Comparison of ENCODE assay signal across 11 cellular contexts in the genomic region with DNA sequence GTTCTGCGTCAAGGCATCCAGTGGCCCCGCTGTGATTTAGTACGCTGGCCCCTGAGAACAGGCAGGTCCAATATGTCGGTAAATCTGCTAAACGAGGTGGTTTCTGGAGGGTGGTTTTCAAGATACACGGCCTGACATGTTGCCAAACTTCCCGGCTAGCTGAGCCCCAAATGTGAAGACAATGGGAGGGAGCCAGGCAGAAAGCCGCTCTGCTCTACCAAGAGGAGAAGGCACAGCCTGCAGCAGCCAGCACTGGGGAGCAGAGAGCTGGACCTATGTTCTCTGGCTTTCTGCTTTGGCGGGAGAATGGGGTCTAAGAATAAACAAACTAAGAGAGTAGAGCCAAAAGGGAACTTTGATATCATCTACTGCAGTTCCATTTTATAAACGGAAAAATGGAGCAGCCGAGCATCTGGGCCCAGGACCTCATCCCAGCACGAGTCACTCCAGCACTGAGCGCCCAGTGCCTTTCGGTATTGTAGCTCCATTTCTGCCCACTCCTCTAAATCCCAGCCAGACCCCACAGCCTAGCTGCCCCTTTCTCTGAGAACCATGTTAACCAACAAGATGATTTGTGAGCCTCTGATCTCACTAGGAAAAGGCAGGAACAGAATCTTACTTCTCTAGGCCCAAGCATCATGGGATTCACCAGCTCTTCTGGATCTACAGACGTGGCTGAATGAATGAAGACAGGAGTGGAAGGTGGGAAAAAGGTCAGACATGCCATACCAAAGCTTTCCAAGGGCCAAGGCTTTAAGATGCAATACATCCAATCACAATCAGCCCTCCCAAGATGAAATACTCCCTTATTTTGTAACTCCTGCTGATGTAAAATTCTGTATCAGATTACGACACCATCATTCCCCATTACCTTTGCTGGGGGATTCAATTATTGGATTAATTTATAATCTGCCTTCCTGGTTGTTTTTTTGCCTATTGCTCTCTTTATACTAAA.
DNase-seq lines count a peak whose midpoint lies in the region; ATAC-seq and TF ChIP-seq lines count a peak whose summit lies in the region.
"Had no signal": no experiment of that assay in that cellular context is flagged by ENCODE, and none has a peak within 500 bp of the region (broad histone marks: within the 10 kb centered on the region; RNA-seq: fewer than 3 reads in every experiment).

No MANE protein-coding gene starts in this region.

- no peak overlapping the region for H3K4me3 Mint-ChIP-seq in neural progenitor cell
- H3K4me3 Mint-ChIP-seq: T-helper 1 cell treated with Interleukin-12 subunit alpha and Interleukin-12 subunit beta and Interleukin-4 antibody, amounts not matched to agents 30 μg/mL and 1 μg/mL, for 36 hours had no signal

- H3K9me3 Mint-ChIP-seq in neural progenitor cell, result no peaks in the 10 kb centered on the region
- H3K9me3 Mint-ChIP-seq: T-helper 1 cell treated with Interleukin-12 subunit alpha and Interleukin-12 subunit beta and Interleukin-4 antibody, amounts not matched to agents 30 μg/mL and 1 μg/mL, for 36 hours had no signal

- peaks cover 2% of the 10 kb centered on the region for H3K27me3 Mint-ChIP-seq in neural progenitor cell (ENCODE audit: insufficient read depth, low read depth)

- H3K9ac ChIP-seq in adipocyte (ENCODE audit: low read length) (peak overlapping the region; percentile 36), neural progenitor cell (no peak overlapping the region)

- intact Hi-C loops in heart left ventricle (cut with DNase I), result loop anchor here in 3 of 10 donors (5.0 kb wide), 3 partner anchors 62 to 162 kb away; no protein-coding TSS in a partner anchor

- H3K4me1 Mint-ChIP-seq in neural progenitor cell, result peaks cover 94% of the 10 kb centered on the region

- peak; percentile 28 to 35 (median 31) for ATAC-seq in heart left ventricle

- WGBS in heart left ventricle, 4 donors, result 46 to 53% (median 50%) methylated on average over 16 of the region's 16 CpGs

- no peak for DNase-seq in adipocyte (ENCODE audit: low read depth)
- peak in 1 of 5 donors; percentile 29 for DNase-seq in heart left ventricle
- no peak for DNase-seq in neural progenitor cell (ENCODE audit: low spot score)
- no peak for DNase-seq in islet precursor cell
- DNase-seq in cerebellar nuclear complex (lab: John Stamatoyannopoulos, UW), result no peak
- no peak for DNase-seq in NCI-H1417 treated with DMSO at 0.1 percent for 48 hours (lab: John Stamatoyannopoulos, UW)
- no peak for DNase-seq in DMS 273 treated with DMSO at 0.1 percent for 48 hours (lab: John Stamatoyannopoulos, UW)
- DNase-seq: GF-D8; NK-92 treated with Interleukin-12 subunit alpha and Interleukin-12 subunit beta, amount 100 ng/mL, for 24 hours had no signal

- H3K27me3 ChIP-seq in ACC112 (ENCODE audit: insufficient read depth, low read length) (no peaks in the 10 kb centered on the region), adipocyte (replicated peaks; ENCODE audit: control insufficient read depth, insufficient read depth, low read length) (no peaks in the 10 kb centered on the region), heart left ventricle (no peaks in the 10 kb centered on the region), neural progenitor cell (no peaks in the 10 kb centered on the region)

- H2AFZ ChIP-seq in ACC112 (ENCODE audit: low read length, unreplicated experiment) (peak overlapping the region; percentile 11), neural progenitor cell (replicated peaks) (no peak overlapping the region)

- H3K4me1 ChIP-seq in ACC112 (ENCODE audit: control insufficient read depth, insufficient read depth, low read length, unreplicated experiment) (peaks cover 16% of the 10 kb centered on the region), adipocyte (ENCODE audit: control insufficient read depth, insufficient read depth, low read length) (peaks cover 45% of the 10 kb centered on the region), heart left ventricle (peaks cover 10 to 78% (median 66%) of the 10 kb centered on the region in 12 donors), neural progenitor cell (peaks cover 66% of the 10 kb centered on the region)

- peak overlapping the region; percentile 54 for H3K27ac Mint-ChIP-seq in neural progenitor cell
- H3K27ac Mint-ChIP-seq: T-helper 1 cell treated with Interleukin-12 subunit alpha and Interleukin-12 subunit beta and Interleukin-4 antibody, amounts not matched to agents 30 μg/mL and 1 μg/mL, for 36 hours had no signal

- peaks cover 9% of the 10 kb centered on the region for H3K36me3 Mint-ChIP-seq in neural progenitor cell

- no peaks in the 10 kb centered on the region for H3K36me3 ChIP-seq in ACC112 (ENCODE audit: insufficient read depth, low read length)
- no peaks in the 10 kb centered on the region for H3K36me3 ChIP-seq in adipocyte (ENCODE audit: control insufficient read depth, insufficient read depth, low read length, severe bottlenecking)
- H3K36me3 ChIP-seq in heart left ventricle, result no peaks in the 10 kb centered on the region
- no peaks in the 10 kb centered on the region for H3K36me3 ChIP-seq in neural progenitor cell

- no peak overlapping the region for H3K27ac ChIP-seq in ACC112 (ENCODE audit: low read depth, low read length)
- peak overlapping the region in 10 of 12 donors; percentile 16 to 78 (median 46) for H3K27ac ChIP-seq in heart left ventricle
- H3K27ac ChIP-seq in neural progenitor cell, result no peak overlapping the region

- peak overlapping the region; percentile 12 for H3K4me2 ChIP-seq in neural progenitor cell

- TF ChIP-seq CTCF in heart left ventricle (IDR thresholded peaks at IDR 0.05) (no peak), neural progenitor cell (IDR thresholded peaks at IDR 0.05) (no peak)

- H3K9me3 ChIP-seq in adipocyte (ENCODE audit: control insufficient read depth, low read length) (no peaks in the 10 kb centered on the region), heart left ventricle (no peaks in the 10 kb centered on the region), neural progenitor cell (ENCODE audit: low read depth) (no peaks in the 10 kb centered on the region)

- H3K79me2 ChIP-seq in ACC112 (ENCODE audit: control insufficient read depth, insufficient read depth, low read length, unreplicated experiment) (no peaks in the 10 kb centered on the region), neural progenitor cell (ENCODE audit: low read depth) (peaks cover 100% of the 10 kb centered on the region)

- H3K4me3 ChIP-seq in ACC112 (ENCODE audit: low read depth, low read length), result no peak overlapping the region
- no peak overlapping the region for H3K4me3 ChIP-seq in adipocyte (ENCODE audit: low read length)
- H3K4me3 ChIP-seq in heart left ventricle, result no peak overlapping the region
- no peak overlapping the region for H3K4me3 ChIP-seq in neural progenitor cell

- H3F3A ChIP-seq in neural progenitor cell (ENCODE audit: low read depth), result peaks cover 42% of the 10 kb centered on the region

- no peak for TF ChIP-seq POLR2A in heart left ventricle (IDR thresholded peaks at IDR 0.05)

- peaks cover 100% of the 10 kb centered on the region for H4K20me1 ChIP-seq in neural progenitor cell (ENCODE audit: low read depth)

Comparison
In these comparisons a context has a peak if more than half of its experiments do, and no peak if none do; other contexts are left out.
1. H3K27ac ChIP-seq: peak in heart left ventricle (10 of 12); none in ACC112 (single experiment) and neural progenitor cell (single experiment).